ENCODE assay signal across 18 cellular contexts in the genomic region with DNA sequence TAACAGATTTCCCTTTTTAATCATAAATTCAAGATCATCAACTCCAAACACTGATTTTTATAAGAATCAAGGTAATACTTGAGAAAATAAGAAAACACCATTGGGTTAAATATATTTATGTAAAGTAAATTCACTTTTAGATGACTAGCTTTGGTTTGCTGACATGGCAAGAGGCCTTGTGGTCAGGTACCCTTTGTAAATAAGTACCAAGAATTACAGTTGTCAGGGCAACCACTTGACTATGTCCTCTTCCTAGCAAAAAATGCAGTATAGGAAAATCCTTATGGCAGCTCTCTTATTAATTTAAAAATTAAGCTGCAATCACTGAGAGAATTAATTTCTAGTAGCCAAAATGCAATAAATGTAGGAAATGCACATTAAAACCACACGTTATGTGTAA.
"Had no signal": no experiment of that assay in that cellular context is flagged by ENCODE, and none has a peak within 500 bp of the region (broad histone marks: within the 10 kb centered on the region; RNA-seq: fewer than 3 reads in every experiment).

No MANE protein-coding gene starts in this region.

- H3K9me3 ChIP-seq: colonic mucosa, left ventricle myocardium inferior, thoracic aorta, upper lobe of left lung had no signal

- H3K27ac ChIP-seq: brain microvascular endothelial cell, colonic mucosa, foreskin keratinocyte, left ventricle myocardium inferior, thoracic aorta, upper lobe of left lung had no signal

- H3K4me1 ChIP-seq: colonic mucosa, foreskin keratinocyte had no signal

- H3K27me3 ChIP-seq: brain microvascular endothelial cell, colonic mucosa, foreskin keratinocyte, upper lobe of left lung had no signal

- H3K4me3 ChIP-seq: colonic mucosa, left ventricle myocardium inferior, thoracic aorta, upper lobe of left lung had no signal

- DNase-seq: activated CD8-positive, alpha-beta T cell treated with anti-CD3 and anti-CD28 coated beads for 36 hours; activated naive CD4-positive, alpha-beta T cell; activated naive CD8-positive, alpha-beta T cell treated with anti-CD3 and anti-CD28 coated beads for 36 hours; activated T-cell treated with anti-CD3 and anti-CD28 coated beads, Interleukin-2, amount 50 U/mL, for 1 hour; amygdala; brain microvascular endothelial cell; colonic mucosa; foreskin keratinocyte; kidney; left ventricle myocardium inferior; mammary epithelial cell; occipital lobe; posterior cingulate gyrus; retina; stimulated activated naive B cell treated with anti-CD40 and anti-IgM and Interleukin-4, amounts not matched to agents 10 μg/mL and 1 μg/mL and 100 μg/mL, for 72 hours; upper lobe of left lung had no signal

- ATAC-seq: activated CD8-positive, alpha-beta T cell treated with anti-CD3 and anti-CD28 coated beads for 36 hours; activated T-helper 17 cell treated with anti-CD3 and anti-CD28 coated beads, Interleukin-2, amount 50 U/mL, for 72 hours; stimulated activated naive B cell treated with anti-CD40 and anti-IgM and Interleukin-4, amounts not matched to agents 10 μg/mL and 1 μg/mL and 100 μg/mL, for 72 hours had no signal

- H3K36me3 ChIP-seq: brain microvascular endothelial cell, colonic mucosa had no signal
